ENCODE assay signal across 27 cellular contexts in genomic region chr6:15039136-15039535, GRCh38.
"Had no signal": no experiment of that assay in that cellular context is flagged by ENCODE, and none has a peak within 500 bp of the region (broad histone marks: within the 10 kb centered on the region; RNA-seq: fewer than 3 reads in every experiment).

No MANE protein-coding gene starts in this region.

- H3K27me3 ChIP-seq: brain microvascular endothelial cell had no signal

- H3K27ac ChIP-seq: brain microvascular endothelial cell had no signal

- ATAC-seq: activated T-cell treated with anti-CD3 and anti-CD28 coated beads, Interleukin-2, amount 50 U/mL, for 4 hours had no signal

- FAIRE-seq: TTC549 had no signal

- DNase-seq: activated CD4-positive, alpha-beta memory T cell treated with anti-CD3 and anti-CD28 coated beads for 36 hours; activated CD4-positive, alpha-beta T cell treated with anti-CD3 and anti-CD28 coated beads for 4 hours; activated CD4-positive, alpha-beta T cell treated with anti-CD3 and anti-CD28 coated beads, Interleukin-2, amount 50 U/mL, for 1 hour; activated CD4-positive, CD25-positive, alpha-beta regulatory T cell treated with anti-CD3 and anti-CD28 coated beads, Interleukin-2, amount 50 U/mL, for 72 hours; activated CD8-positive, alpha-beta memory T cell treated with anti-CD3 and anti-CD28 coated beads, Interleukin-2, amount 50 U/mL, for 4 hours; activated naive CD4-positive, alpha-beta T cell treated with anti-CD3 and anti-CD28 coated beads, Interleukin-2, amount 50 U/mL, for 16 hours; activated naive CD8-positive, alpha-beta T cell treated with anti-CD3 and anti-CD28 coated beads for 36 hours; activated T-cell treated with anti-CD3 and anti-CD28 coated beads for 4 hours; activated T-cell treated with anti-CD3 and anti-CD28 coated beads, Interleukin-2, amount 50 U/mL, for 4 hours; amniotic stem cell; aorta; brain microvascular endothelial cell; central memory CD4-positive, alpha-beta T cell; Karpas-422; MV-4-11; NCI-H1092; NCI-H1436 treated with DMSO at 0.1 percent for 48 hours; NCI-H1694 treated with DMSO at 0.1 percent for 48 hours; NCI-H2029; NCI-H510A; NCI-H526; NCI-H748 treated with DMSO at 0.1 percent for 48 hours; NK-92 treated with Interleukin-12 subunit alpha and Interleukin-12 subunit beta, amount 100 ng/mL, for 24 hours; OCI-M1; Right ventricle myocardium superior; SW 1271 had no signal

- H3K36me3 ChIP-seq: brain microvascular endothelial cell had no signal
